10 cellular contexts compared by ENCODE assay signal in the genomic region with DNA sequence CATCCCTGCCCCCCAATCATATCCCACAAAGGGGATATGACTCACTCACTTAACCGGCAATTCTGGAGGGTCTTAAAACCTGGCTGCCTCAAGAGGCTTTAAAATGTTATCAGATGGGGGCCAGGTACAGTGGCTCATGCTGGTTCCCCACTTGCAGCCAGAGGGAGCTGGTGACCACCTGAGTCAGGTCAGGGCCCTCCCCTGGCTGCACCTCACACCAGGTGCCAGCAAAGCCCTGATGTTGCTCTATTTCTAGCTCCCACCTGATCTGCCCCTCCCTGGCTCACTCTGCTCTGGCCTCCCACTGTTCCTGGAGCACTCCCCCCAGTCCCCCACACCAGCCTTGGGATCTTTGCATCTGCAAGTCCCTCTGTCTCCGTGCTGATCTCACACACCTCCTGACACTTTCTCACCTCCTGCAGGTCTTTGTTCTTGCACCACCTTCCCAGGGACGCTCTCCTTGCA. TPM values are rescaled to one million over a fixed set of nuclear protein-coding genes. Genes with fewer than 3 reads are reported as not detected.
A peak's percentile ranks its signal among the peaks of the same experiment; 100 is the strongest.
DNase-seq lines count a peak whose midpoint lies in the region; ATAC-seq and TF ChIP-seq lines count a peak whose summit lies in the region.
"Had no signal": no experiment of that assay in that cellular context is flagged by ENCODE, and none has a peak within 500 bp of the region (broad histone marks: within the 10 kb centered on the region; RNA-seq: fewer than 3 reads in every experiment).

No MANE protein-coding gene starts in this region.

- no peaks in the 10 kb centered on the region for H3K27me3 ChIP-seq in skeletal muscle tissue (ENCODE audit: control insufficient read depth in 3 of 3, insufficient read depth in 3 of 3, low read length in 3 of 3)

- peak; percentile 41 to 81 for DNase-seq in NCI-H526 (lab: John Stamatoyannopoulos, UW)
- DNase-seq in NCI-H526 treated with DMSO at 0.1 percent for 48 hours (lab: John Stamatoyannopoulos, UW) = no peak
- peak; percentile 39 for DNase-seq in NCI-H524 treated with DMSO at 0.1 percent for 48 hours (lab: John Stamatoyannopoulos, UW)
- DNase-seq in epithelial cell of proximal tubule (ENCODE audit: low read depth) = no peak
- DNase-seq in putamen (ENCODE audit: low spot score) = no peak
- no peak for DNase-seq in superior temporal gyrus (ENCODE audit: extremely low spot score)

- H3K36me3 ChIP-seq in skeletal muscle tissue (ENCODE audit: control insufficient read depth in 3 of 3, insufficient read depth in 3 of 3, low read length in 3 of 3) = no peaks in the 10 kb centered on the region
- H3K36me3 ChIP-seq: esophagus muscularis mucosa had no signal

- H3K4me3 ChIP-seq in epithelial cell of proximal tubule (ENCODE audit: low read depth, low read length) (no peak overlapping the region), skeletal muscle tissue (ENCODE audit: low read length in 3 of 3) (no peak overlapping the region)
- H3K4me3 ChIP-seq: esophagus muscularis mucosa had no signal

- H3K4me1 ChIP-seq in skeletal muscle tissue (ENCODE audit: control insufficient read depth in 3 of 3, insufficient read depth in 3 of 3, low read length in 3 of 3) = peaks cover 13 to 21% (median 20%) of the 10 kb centered on the region in 3 donors

- H3K9ac ChIP-seq in skeletal muscle tissue (ENCODE audit: low read depth in 1 of 3, low read length in 3 of 3) = peak overlapping the region in 2 of 3 donors; percentile 5 to 45

- ATAC-seq in GM18511 (IDR thresholded peaks at IDR 0.05; ENCODE audit: unreplicated experiment) = no peak

- peak; percentile 48 for TF ChIP-seq CTCF in epithelial cell of proximal tubule (conservative IDR thresholded peaks at IDR 0.05; ENCODE audit: low read depth, low read length)

- H3K9me3 ChIP-seq in skeletal muscle tissue (ENCODE audit: control insufficient read depth in 3 of 3, low read length in 3 of 3) = no peaks in the 10 kb centered on the region
- H3K9me3 ChIP-seq: esophagus muscularis mucosa had no signal

- H3K27ac ChIP-seq in skeletal muscle tissue (ENCODE audit: low read depth, low read length) = peak overlapping the region; percentile 3
- H3K27ac ChIP-seq: esophagus muscularis mucosa had no signal

RNA-seq across cellular contexts. Expression of gene HPN, which starts 14.2 kb away (rescaled TPM):
- total RNA-seq in epithelial cell of proximal tubule (2.0 TPM in 1 of 2 replicates, not detected in the other), skeletal muscle tissue (0.52 TPM)
- total RNA-seq: A673 had no signal

RNA-seq across cellular contexts. Expression of gene SCN1B, which starts 25.5 kb away (rescaled TPM):
- total RNA-seq in epithelial cell of proximal tubule = 1.3 and 1.5 TPM in 2 replicates
- 1.6 TPM for total RNA-seq in skeletal muscle tissue

RNA-seq across cellular contexts. Expression of gene GRAMD1A, which starts 55.6 kb away (rescaled TPM):
- 55.0 and 67.7 TPM in 2 replicates for total RNA-seq in epithelial cell of proximal tubule
- total RNA-seq in skeletal muscle tissue = 17.7 TPM

RNA-seq across cellular contexts. Expression of gene FXYD3, which starts 59.9 kb away (rescaled TPM):
- total RNA-seq in epithelial cell of proximal tubule (1.0 TPM in 1 of 2 replicates, not detected in the other), skeletal muscle tissue (not detected)
- total RNA-seq: A673 had no signal

Comparison
In these comparisons a context has a peak if more than half of its experiments do, and no peak if none do; other contexts are left out.
1. DNase-seq: peak in NCI-H526 (2 of 2) and NCI-H524 treated with DMSO at 0.1 percent for 48 hours (single experiment); none in NCI-H526 treated with DMSO at 0.1 percent for 48 hours (single experiment), epithelial cell of proximal tubule (single experiment), putamen (single experiment) and superior temporal gyrus (single experiment).